ENCODE assay signal across 10 cellular contexts in genomic region chr18:56563568-56563967, GRCh38.
DNase-seq lines count a peak whose midpoint lies in the region; ATAC-seq and TF ChIP-seq lines count a peak whose summit lies in the region.
"Had no signal": no experiment of that assay in that cellular context is flagged by ENCODE, and none has a peak within 500 bp of the region (broad histone marks: within the 10 kb centered on the region; RNA-seq: fewer than 3 reads in every experiment).

No MANE protein-coding gene starts in this region.

- no peaks in the 10 kb centered on the region for H3K27me3 ChIP-seq in DOHH2 (ENCODE audit: control insufficient read depth, low read length)
- peaks cover 7% of the 10 kb centered on the region; the same call in 1 of the 2 replicates for H3K27me3 ChIP-seq in HCT116 (ENCODE audit: insufficient read depth, low read length)
- no peaks in the 10 kb centered on the region for H3K27me3 ChIP-seq in PC-3 (ENCODE audit: low read length)

- H3K79me2 ChIP-seq in DOHH2 (ENCODE audit: control insufficient read depth, low read length) (no peaks in the 10 kb centered on the region), HCT116 (ENCODE audit: insufficient read depth, low read length) (no peaks in the 10 kb centered on the region), PC-3 (ENCODE audit: low read length) (no peaks in the 10 kb centered on the region)

- no peak overlapping the region for H3K9ac ChIP-seq in HCT116 (ENCODE audit: low read length)
- no peak overlapping the region for H3K9ac ChIP-seq in PC-3 (ENCODE audit: low read length)

- BruUV-seq in HCT116 (replicated peaks; lab: Mats Ljungman, UMichigan) = no TSS peak
- BruUV-seq in PC-3 (replicated peaks; lab: Mats Ljungman, UMichigan) = no TSS peak

- H3F3A ChIP-seq in DOHH2 (ENCODE audit: control insufficient read depth, insufficient read depth) (no peaks in the 10 kb centered on the region), PC-3 (ENCODE audit: low read length, unreplicated experiment) (no peaks in the 10 kb centered on the region)

- H3K9me3 ChIP-seq in DOHH2 (ENCODE audit: control insufficient read depth, insufficient read depth, low read length) = no peaks in the 10 kb centered on the region
- no peaks in the 10 kb centered on the region for H3K9me3 ChIP-seq in HCT116 (ENCODE audit: control insufficient read depth in 1 of 2, insufficient read depth in 1 of 2, low read depth in 1 of 2, low read length in 2 of 2)
- H3K9me3 ChIP-seq in PC-3 (ENCODE audit: low read length) = no peaks in the 10 kb centered on the region

- H3K9me2 ChIP-seq in DOHH2 (replicated peaks; ENCODE audit: control insufficient read depth, low read length) (no peaks in the 10 kb centered on the region), HCT116 (ENCODE audit: insufficient read depth) (no peaks in the 10 kb centered on the region), PC-3 (replicated peaks; ENCODE audit: low read length) (no peaks in the 10 kb centered on the region)

- intact Hi-C loops in HCT116 (cut with micrococcal nuclease) (no loop called here), PC-3 (cut with micrococcal nuclease) (no loop called here)

- H3K4me2 ChIP-seq in DOHH2 (ENCODE audit: low read length) = no peak overlapping the region
- H3K4me2 ChIP-seq in HCT116 (ENCODE audit: low read length) = no peak overlapping the region
- H3K4me2 ChIP-seq in PC-3 (ENCODE audit: low read length) = no peak overlapping the region

- no peak overlapping the region for H2AFZ ChIP-seq in HCT116 (ENCODE audit: low read depth, low read length, poor library complexity, severe bottlenecking)
- H2AFZ ChIP-seq in PC-3 (ENCODE audit: low read length) = no peak overlapping the region

- peak; percentile 94 for ATAC-seq in HCT116
- ATAC-seq in PC-3 = no peak
- ATAC-seq in GM21526 (IDR thresholded peaks at IDR 0.05; ENCODE audit: low FRiP score, unreplicated experiment) = no peak

- H3K4me3 ChIP-seq in DOHH2 (ENCODE audit: low read length) = no peak overlapping the region
- H3K4me3 ChIP-seq in HCT116 (replicated peaks in 1 of 2; ENCODE audit: low read depth in 1 of 2, low read length in 2 of 2) = no peak overlapping the region
- no peak overlapping the region for H3K4me3 ChIP-seq in PC-3 (ENCODE audit: low read length)

- TF ChIP-seq CTCF in DOHH2 (IDR thresholded peaks at IDR 0.05; ENCODE audit: low read depth, low read length, poor library complexity, severe bottlenecking) = peak; percentile 48
- peak; percentile 24 to 63 (median 60); a peak in 5 of 6 replicates for TF ChIP-seq CTCF in HCT116 (IDR thresholded peaks at IDR 0.05 in 2 of 3, conservative IDR thresholded peaks at IDR 0.05 in 1 of 3; ENCODE audit: borderline replicate concordance in 1 of 3, insufficient read depth in 1 of 3, low read depth in 2 of 3, low read length in 2 of 3)
- peak; percentile 49 for TF ChIP-seq CTCF in PC-3 (conservative IDR thresholded peaks at IDR 0.05; ENCODE audit: low read depth, low read length)

- no peaks in the 10 kb centered on the region for H3K36me3 ChIP-seq in DOHH2 (ENCODE audit: control insufficient read depth, low read length)
- H3K36me3 ChIP-seq in HCT116 (ENCODE audit: control insufficient read depth in 1 of 2, insufficient read depth in 2 of 2, low read length in 2 of 2) = no peaks in the 10 kb centered on the region
- H3K36me3 ChIP-seq in PC-3 (ENCODE audit: low read depth, low read length) = no peaks in the 10 kb centered on the region

- POLR2A ChIA-PET in HCT116 (lab: Charles Lee) (no interaction called here), PC-3 (lab: Charles Lee; ENCODE audit: unreplicated experiment) (no interaction called here)

- H3K4me1 ChIP-seq in DOHH2 (ENCODE audit: control insufficient read depth, low read length) (no peaks in the 10 kb centered on the region), HCT116 (ENCODE audit: control insufficient read depth in 1 of 2, insufficient read depth in 2 of 2, low read length in 2 of 2) (peaks cover 0 to 2% of the 10 kb centered on the region in 2 experiments; a peak in 3 of 4 replicates), PC-3 (ENCODE audit: insufficient read depth, low read length) (peaks cover 19% of the 10 kb centered on the region)

- no peak overlapping the region for H3K27ac ChIP-seq in DOHH2 (ENCODE audit: low read depth, low read length)
- H3K27ac ChIP-seq in HCT116 (ENCODE audit: low read depth, low read length) = no peak overlapping the region
- no peak overlapping the region for H3K27ac ChIP-seq in PC-3 (ENCODE audit: low read length)

- RAD21 ChIA-PET in HCT116 (lab: Charles Lee; ENCODE audit: low non-redundant PET in 1 of 2, low total read pairs in 2 of 2, uncharacterized antibody in 2 of 2, unreplicated experiment in 2 of 2) = no interaction called here

- peak; percentile 11; the same call in 1 of the 2 replicates for TF ChIP-seq RAD21 in HCT116 (IDR thresholded peaks at IDR 0.05; ENCODE audit: low read depth)

- H4K20me1 ChIP-seq in DOHH2 (ENCODE audit: control insufficient read depth, insufficient read depth, low read depth, low read length) (no peaks in the 10 kb centered on the region), HCT116 (ENCODE audit: insufficient read depth) (no peaks in the 10 kb centered on the region), PC-3 (ENCODE audit: low read length) (no peaks in the 10 kb centered on the region)

- peak; percentile 10 for DNase-seq in HCT116 (ENCODE audit: low read depth, low spot score)
- peak; percentile 4 for DNase-seq in PC-3
- peak; percentile 84 for DNase-seq in iPS-NIHi11 (ENCODE audit: low spot score)
- no peak for DNase-seq in stimulated activated CD4-positive, alpha-beta T cell treated with anti-CD3 and anti-CD28 coated beads, Interleukin-2, amount 100 ng/mL, for 48 hours
- no peak for DNase-seq in cerebellum (ENCODE audit: low spot score)
- no peak for DNase-seq in activated T-cell treated with anti-CD3 and anti-CD28 coated beads, Interleukin-2, amount 50 U/mL, for 1 hour
- DNase-seq: foreskin fibroblast, T-helper 9 cell had no signal

- CTCF ChIA-PET in HCT116 (lab: Charles Lee) (no interaction called here), PC-3 (lab: Charles Lee) (no interaction called here)

- no peak for TF ChIP-seq POLR2A in HCT116 (IDR thresholded peaks at IDR 0.05; ENCODE audit: borderline replicate concordance, extremely low read depth, insufficient read depth, insufficient read length)

TF ChIP-seq in HCT116, 20 proteins besides CTCF, POLR2A, EP300 and RAD21 (continues in another document):
- no peak for TF ChIP-seq FOSL1 (IDR thresholded peaks at IDR 0.05; ENCODE audit: low read depth)
- TF ChIP-seq ZFX (IDR thresholded peaks at IDR 0.05) = no peak
- no peak for TF ChIP-seq CBX3 (IDR thresholded peaks at IDR 0.05; ENCODE audit: low read depth)
- TF ChIP-seq JUND (IDR thresholded peaks at IDR 0.05) = no peak
- TF ChIP-seq ZNF274 (IDR thresholded peaks at IDR 0.05; ENCODE audit: low read depth, low read length) = no peak
- TF ChIP-seq POLR2AphosphoS5 (IDR thresholded peaks at IDR 0.05; ENCODE audit: low read depth, low read length) = no peak
- no peak for TF ChIP-seq CEBPB (IDR thresholded peaks at IDR 0.05; ENCODE audit: low read depth)
- TF ChIP-seq YY1 (IDR thresholded peaks at IDR 0.05; ENCODE audit: extremely low read depth, insufficient replicate concordance, low read depth, low read length) = no peak
- no peak for TF ChIP-seq REST (IDR thresholded peaks at IDR 0.05; ENCODE audit: low read depth)
- TF ChIP-seq EGR1 (IDR thresholded peaks at IDR 0.05; ENCODE audit: low read depth) = no peak
- TF ChIP-seq SP1 (IDR thresholded peaks at IDR 0.05; ENCODE audit: low read depth) = no peak
- TF ChIP-seq MAX (IDR thresholded peaks at IDR 0.05) = no peak
- TF ChIP-seq ELF1 (IDR thresholded peaks at IDR 0.05; ENCODE audit: borderline replicate concordance, low read depth) = no peak
- TF ChIP-seq TCF7L2 (IDR thresholded peaks at IDR 0.05; ENCODE audit: borderline replicate concordance, extremely low read depth, insufficient read depth, insufficient read length) = no peak
- no peak for TF ChIP-seq SRF (IDR thresholded peaks at IDR 0.05; ENCODE audit: low read depth)
- TF ChIP-seq EZH2 (IDR thresholded peaks at IDR 0.05) = no peak
- no peak for TF ChIP-seq SIN3A (IDR thresholded peaks at IDR 0.05; ENCODE audit: low read depth)

Comparison
In these comparisons a context has a peak if more than half of its experiments do, and no peak if none do; other contexts are left out.
1. DNase-seq: peak in HCT116 (single experiment), PC-3 (single experiment) and iPS-NIHi11 (single experiment); none in stimulated activated CD4-positive, alpha-beta T cell treated with anti-CD3 and anti-CD28 coated beads, Interleukin-2, amount 100 ng/mL, for 48 hours (0 of 2), cerebellum (single experiment) and activated T-cell treated with anti-CD3 and anti-CD28 coated beads, Interleukin-2, amount 50 U/mL, for 1 hour (single experiment).
2. Peak in every context shown above with its lines, with median percentiles within 50 percentile points of each other: CTCF ChIP-seq.